1 cellular context compared by ENCODE assay signal in the genomic region with DNA sequence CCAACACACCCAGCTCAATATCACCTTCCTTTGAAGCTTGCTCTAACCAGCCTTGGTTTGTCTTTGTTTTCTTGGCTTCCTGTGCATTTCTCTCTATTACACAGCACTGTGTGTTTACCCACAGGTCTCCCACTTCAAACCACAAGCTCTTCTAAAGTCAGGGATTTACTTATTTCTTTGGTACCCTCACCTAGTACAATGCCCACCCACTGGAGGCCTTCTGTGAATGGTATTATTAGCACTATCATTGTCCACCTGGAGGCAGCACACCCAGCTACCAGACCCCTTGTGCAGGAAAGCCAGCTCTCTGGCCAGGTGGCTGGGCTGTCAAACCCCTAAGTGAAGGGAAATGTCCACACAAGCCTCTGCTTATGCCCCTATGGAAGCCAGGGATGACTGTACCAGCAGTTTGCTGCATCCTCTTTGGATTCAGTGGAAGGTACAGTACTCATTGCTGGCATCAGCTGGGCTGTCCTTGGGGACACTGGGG.
TF ChIP-seq lines count a peak whose summit lies in the region.

No MANE protein-coding gene starts in this region.

TF ChIP-seq in HepG2, 621 proteins besides CTCF, POLR2A, EP300 and RAD21:
- TF ChIP-seq ZNF333 (CRISPR knock-in tag; IDR thresholded peaks at IDR 0.05; ENCODE audit: borderline replicate concordance): no peak
- no peak for TF ChIP-seq GPBP1L1 (CRISPR knock-in tag; IDR thresholded peaks at IDR 0.05)
- TF ChIP-seq STAG1 (CRISPR knock-in tag; IDR thresholded peaks at IDR 0.05): peak; percentile 15; the same call in 1 of the 2 replicates
